Comparison of ENCODE assay signal across 1 cellular context in the genomic region with DNA sequence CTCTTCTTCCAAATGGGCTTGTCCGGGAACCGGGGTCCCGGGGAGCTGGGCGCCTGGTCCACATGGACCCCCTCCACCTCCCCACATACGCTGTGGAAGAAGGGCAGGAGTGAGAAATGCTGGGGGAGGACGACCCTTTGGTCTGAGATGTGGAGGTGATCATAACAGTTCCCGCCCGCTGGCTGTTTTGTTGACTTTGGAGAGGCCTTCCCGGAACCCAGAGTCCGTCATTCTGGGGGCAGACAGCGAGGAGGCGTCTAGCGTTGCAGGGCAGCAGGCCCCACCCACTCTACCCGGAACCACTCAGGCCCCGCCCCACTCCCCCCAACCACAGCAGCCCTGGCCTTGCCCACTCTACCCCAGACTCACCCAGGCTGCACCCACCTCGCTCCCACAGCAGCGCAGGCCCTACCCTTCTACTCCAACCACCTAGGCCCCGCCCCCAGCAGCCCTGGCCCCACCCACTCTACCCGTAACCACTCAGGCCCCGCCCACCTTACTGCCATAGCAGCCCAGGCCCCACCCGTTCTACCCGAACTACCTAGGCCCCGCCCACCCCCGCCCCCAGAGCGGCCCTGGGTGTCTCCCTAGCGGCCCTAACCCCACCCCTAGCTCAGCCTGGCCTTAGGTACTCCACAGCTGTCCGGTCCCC.
TF ChIP-seq lines count a peak whose summit lies in the region.

No MANE protein-coding gene starts in this region.

TF ChIP-seq in endothelial cell of umbilical vein, 7 proteins besides CTCF, POLR2A, EP300 and RAD21:
- TF ChIP-seq, protein P1, sequence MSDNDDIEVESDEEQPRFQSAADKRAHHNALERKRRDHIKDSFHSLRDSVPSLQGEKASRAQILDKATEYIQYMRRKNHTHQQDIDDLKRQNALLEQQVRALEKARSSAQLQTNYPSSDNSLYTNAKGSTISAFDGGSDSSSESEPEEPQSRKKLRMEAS (IDR thresholded peaks at IDR 0.05; ENCODE audit: insufficient read depth, insufficient read length), result no peak
- TF ChIP-seq EZH2 (IDR thresholded peaks at IDR 0.05; ENCODE audit: borderline replicate concordance, low read depth, low read length, severe bottlenecking), result no peak
- TF ChIP-seq GATA2 (IDR thresholded peaks at IDR 0.05; ENCODE audit: insufficient read depth, insufficient read length, low read depth, low read length), result no peak
- TF ChIP-seq JUN (IDR thresholded peaks at IDR 0.05; ENCODE audit: borderline replicate concordance, insufficient read depth, insufficient read length, low read depth), result no peak
- no peak for TF ChIP-seq MYC (IDR thresholded peaks at IDR 0.05; ENCODE audit: low read depth, low read length)
- no peak for TF ChIP-seq FOS (IDR thresholded peaks at IDR 0.05; ENCODE audit: borderline replicate concordance, insufficient read depth, low read length)
- no peak for TF ChIP-seq POLR2AphosphoS5 (IDR thresholded peaks at IDR 0.05; ENCODE audit: insufficient read depth, low read depth, low read length)
